ENCODE assay signal across 9 cellular contexts in genomic region chr19:7888145-7888825, GRCh38. TPM values are rescaled to one million over a fixed set of nuclear protein-coding genes. Genes with fewer than 3 reads are reported as not detected.
DNase-seq lines count a peak whose midpoint lies in the region; ATAC-seq and TF ChIP-seq lines count a peak whose summit lies in the region.
"Had no signal": no experiment of that assay in that cellular context is flagged by ENCODE, and none has a peak within 500 bp of the region (broad histone marks: within the 10 kb centered on the region; RNA-seq: fewer than 3 reads in every experiment).

TSS of gene LRRC8E (plus strand) at chr19:7888510. CDS start at chr19:7895604, 7,094 bp downstream.

- no peak for ATAC-seq in thoracic aorta (ENCODE audit: insufficient number of reproducible peaks, low FRiP score, low read depth)

- no peak within 1 kb of the TSS for H3K27ac ChIP-seq in liver (ENCODE audit: low read depth in 1 of 2, low read length in 2 of 2)
- H3K27ac ChIP-seq in thoracic aorta: no peak within 1 kb of the TSS

- 10% methylated on average over 53 of the region's 53 CpGs for WGBS in liver

- peak within 1 kb of the TSS; percentile 67 for H3K4me3 ChIP-seq in NT2/D1 (ENCODE audit: insufficient read length, low read depth)
- H3K4me3 ChIP-seq in cardiac fibroblast (replicated peaks in 1 of 2; ENCODE audit: low read depth in 2 of 2, low read length in 2 of 2): peak within 1 kb of the TSS; percentile 59 to 71
- peak within 1 kb of the TSS; percentile 41 to 76 (median 42) for H3K4me3 ChIP-seq in liver (ENCODE audit: low read depth in 1 of 3, low read length in 3 of 3)
- H3K4me3 ChIP-seq in thoracic aorta: peak within 1 kb of the TSS; percentile 40

- in situ Hi-C loops in G401 (cut with HindIII; ENCODE audit: low sequenced_read_pairs): no loop called here

- peak; percentile 83 for DNase-seq in EH (ENCODE audit: low read depth)
- peak; percentile 44 for DNase-seq in NT2/D1 (ENCODE audit: low read depth, low spot score)
- DNase-seq in cardiac fibroblast (ENCODE audit: low read depth in 2 of 2): peak; percentile 62 to 72
- DNase-seq in thoracic aorta (ENCODE audit: low spot score): no peak
- no peak for DNase-seq in G401 (ENCODE audit: low spot score)
- no peak for DNase-seq in COR-L47 (lab: John Stamatoyannopoulos, UW)
- no peak for DNase-seq in T-helper 1 cell

- H3K27me3 ChIP-seq in NT2/D1 (ENCODE audit: insufficient read depth, insufficient read length): no peaks in the 10 kb centered on the region
- H3K27me3 ChIP-seq in liver (ENCODE audit: control insufficient read depth in 4 of 4, insufficient read depth in 4 of 4, low read length in 3 of 4): no peaks in the 10 kb centered on the region
- H3K27me3 ChIP-seq in thoracic aorta (replicated peaks; ENCODE audit: insufficient read depth): no peaks in the 10 kb centered on the region

- H3K4me1 ChIP-seq in NT2/D1 (ENCODE audit: insufficient read depth, insufficient read length) (peaks cover 2% of the 10 kb centered on the region), liver (ENCODE audit: control insufficient read depth in 4 of 4, insufficient read depth in 4 of 4, low read length in 3 of 4) (peaks cover 0 to 13% (median 6%) of the 10 kb centered on the region in 4 donors), thoracic aorta (ENCODE audit: control insufficient read depth in 1 of 2, low read depth in 2 of 2) (peaks cover 4 to 6% of the 10 kb centered on the region in 2 donors)

- TF ChIP-seq CTCF in cardiac fibroblast (IDR thresholded peaks at IDR 0.05; ENCODE audit: low read depth, low read length) (no peak), liver (IDR thresholded peaks at IDR 0.05; ENCODE audit: low read depth, low read length, missing input control) (no peak), thoracic aorta (IDR thresholded peaks at IDR 0.05) (no peak)

- no peaks in the 10 kb centered on the region for H3K36me3 ChIP-seq in NT2/D1 (ENCODE audit: insufficient read depth, insufficient read length, low read length)
- H3K36me3 ChIP-seq in liver (ENCODE audit: control insufficient read depth in 4 of 4, insufficient read depth in 3 of 4, low read depth in 1 of 4, low read length in 3 of 4): no peaks in the 10 kb centered on the region
- H3K36me3 ChIP-seq in thoracic aorta: no peaks in the 10 kb centered on the region

- H3K9me3 ChIP-seq in NT2/D1 (ENCODE audit: insufficient read depth, low read length) (no peaks in the 10 kb centered on the region), liver (ENCODE audit: control insufficient read depth in 4 of 4, low read length in 3 of 4) (no peaks in the 10 kb centered on the region), thoracic aorta (no peaks in the 10 kb centered on the region)

- peak within 1 kb of the TSS; percentile 85 for H3K9ac ChIP-seq in NT2/D1 (ENCODE audit: insufficient read length, low read depth)
- H3K9ac ChIP-seq in liver (ENCODE audit: low read depth in 1 of 2, low read length in 2 of 2): peak within 1 kb of the TSS in 1 of 2 donors; percentile 69

- no peak for TF ChIP-seq RAD21 in liver (IDR thresholded peaks at IDR 0.05)

TF ChIP-seq in liver, 16 proteins besides CTCF, POLR2A, EP300 and RAD21:
- no peak for TF ChIP-seq GABPA (IDR thresholded peaks at IDR 0.05 in 1 of 2, conservative IDR thresholded peaks at IDR 0.05 in 1 of 2)
- no peak for TF ChIP-seq TAF1 (conservative IDR thresholded peaks at IDR 0.05)
- no peak for TF ChIP-seq JUND (IDR thresholded peaks at IDR 0.05)
- no peak for TF ChIP-seq ZBTB33 (IDR thresholded peaks at IDR 0.05)
TF ChIP-seq in liver: peak in this region for 0.

RNA-seq across cellular contexts. Expression of gene LRRC8E, which starts in this region (rescaled TPM):
- total RNA-seq in liver: 1 to 10 TPM; 1.8 to 3.3 TPM
- 1 to 10 TPM in 1 of 2 donors, not detected in 1; 2.4 TPM for polyA plus RNA-seq in liver
- total RNA-seq in thoracic aorta: under 1 TPM in 1 of 2 donors, not detected in 1; 0.14 TPM
- total RNA-seq in G401 (2014; rRNA removed; shearing (Covaris generic)): 0.49 TPM in 1 of 2 replicates, not detected in the other
- polyA plus RNA-seq: IgD-negative memory B cell had no signal

Comparison
In these comparisons a context has a peak if more than half of its experiments do, and no peak if none do; other contexts are left out.
1. DNase-seq: peak in EH (single experiment), NT2/D1 (single experiment) and cardiac fibroblast (2 of 2); none in thoracic aorta (single experiment), G401 (single experiment), COR-L47 (single experiment) and T-helper 1 cell (0 of 5).
2. Peak in every context shown above with its lines, with median percentiles within 50 percentile points of each other: H3K4me3 ChIP-seq.